Comparison of ENCODE assay signal across 17 cellular contexts in genomic region chr3:47469616-47470015, GRCh38.
"Had no signal": no experiment of that assay in that cellular context is flagged by ENCODE, and none has a peak within 500 bp of the region (broad histone marks: within the 10 kb centered on the region; RNA-seq: fewer than 3 reads in every experiment).

No MANE protein-coding gene starts in this region.

- H3K9me3 Mint-ChIP-seq: memory B cell had no signal

- H3K9me3 ChIP-seq: breast epithelium, ovary, stomach, thyroid gland, vagina had no signal

- H3K36me3 ChIP-seq: breast epithelium, ovary, stomach, thyroid gland, vagina had no signal

- DNase-seq: activated CD4-positive, alpha-beta T cell treated with anti-CD3 and anti-CD28 coated beads, Interleukin-2, amount 50 U/mL, for 4 hours; activated CD8-positive, alpha-beta memory T cell treated with anti-CD3 and anti-CD28 coated beads, Interleukin-2, amount 10 ng/mL, durations not matched to agents 7 days and 5 days; activated effector memory CD4-positive, alpha-beta T cell treated with anti-CD3 and anti-CD28 coated beads, Interleukin-2, amount 50 U/mL, for 16 hours; activated T-cell treated with anti-CD3 and anti-CD28 coated beads, Interleukin-2, amount 50 U/mL, for 24 hours; anterior cingulate cortex; hypothalamus; ovary; stimulated activated CD4-positive, alpha-beta T cell treated with anti-CD3 and anti-CD28 coated beads, Interleukin-15, amount 100 ng/mL, for 24 hours; stimulated activated CD4-positive, alpha-beta T cell treated with anti-CD3 and anti-CD28 coated beads, Interleukin-4, amount 100 ng/mL, for 24 hours; stomach; SW 1271; thyroid gland had no signal

- H3K4me3 ChIP-seq: breast epithelium, ovary, stomach, thyroid gland, vagina had no signal

- H3K27me3 Mint-ChIP-seq: activated CD8-positive, alpha-beta memory T cell treated with anti-CD3 and anti-CD28 coated beads, Interleukin-2, amount 10 ng/mL, durations not matched to agents 7 days and 5 days; activated naive CD8-positive, alpha-beta T cell; activated T-cell treated with anti-CD3 and anti-CD28 coated beads, Interleukin-2, amount 50 U/mL, for 24 hours; memory B cell had no signal

- H3K4me3 Mint-ChIP-seq: activated CD8-positive, alpha-beta memory T cell treated with anti-CD3 and anti-CD28 coated beads, Interleukin-2, amount 10 ng/mL, durations not matched to agents 7 days and 5 days; activated naive CD8-positive, alpha-beta T cell; activated T-cell treated with anti-CD3 and anti-CD28 coated beads, Interleukin-2, amount 50 U/mL, for 24 hours; memory B cell; T-helper 2 cell treated with Interferon-gamma antibody and Interleukin-4, amounts not matched to agents 5 μg/mL and 100 μg/mL, for 36 hours had no signal

- H3K27ac Mint-ChIP-seq: activated CD8-positive, alpha-beta memory T cell treated with anti-CD3 and anti-CD28 coated beads, Interleukin-2, amount 10 ng/mL, durations not matched to agents 7 days and 5 days; activated naive CD8-positive, alpha-beta T cell; activated T-cell treated with anti-CD3 and anti-CD28 coated beads, Interleukin-2, amount 50 U/mL, for 24 hours; memory B cell; T-helper 2 cell treated with Interferon-gamma antibody and Interleukin-4, amounts not matched to agents 5 μg/mL and 100 μg/mL, for 36 hours had no signal

- ATAC-seq: activated CD8-positive, alpha-beta memory T cell treated with anti-CD3 and anti-CD28 coated beads, Interleukin-2, amount 10 ng/mL, durations not matched to agents 7 days and 5 days had no signal
